4 cellular contexts compared by ENCODE assay signal in genomic region chr6:18233770-18234169, GRCh38. TPM values are rescaled to one million over a fixed set of nuclear protein-coding genes. Genes with fewer than 3 reads are reported as not detected.
DNase-seq lines count a peak whose midpoint lies in the region; ATAC-seq, FAIRE-seq and TF ChIP-seq lines count a peak whose summit lies in the region.
"Not testable (repeated sequence)": the region's sequence is repeated elsewhere in the genome, so short reads cannot be mapped to it uniquely, and the experiment has no call there.

No MANE protein-coding gene starts in this region.

- not testable (repeated sequence) for H3K27me3 ChIP-seq in K562 (ENCODE audit: control insufficient read depth in 2 of 2, insufficient read depth in 2 of 2, low read length in 2 of 2)

- H4K20me1 ChIP-seq in K562 (replicated peaks; ENCODE audit: control insufficient read depth, insufficient read depth, low read length): not testable (repeated sequence)

- TF ChIP-seq CTCF in HEK293 (tag by site-specific recombination; IDR thresholded peaks at IDR 0.05); K562 (IDR thresholded peaks at IDR 0.05 in 2 of 3, conservative IDR thresholded peaks at IDR 0.05 in 1 of 3; ENCODE audit: insufficient read depth in 2 of 3, low read depth in 1 of 3, low read length in 3 of 3); endothelial cell (IDR thresholded peaks at IDR 0.05; ENCODE audit: unreplicated experiment): not testable (repeated sequence)

- H3K9me3 Mint-ChIP-seq in endothelial cell (ENCODE audit: unreplicated experiment): not testable (repeated sequence)

- not testable (repeated sequence) for H3K27ac Mint-ChIP-seq in endothelial cell (ENCODE audit: unreplicated experiment)

- ATAC-seq in SK-N-SH treated with all-trans-retinoic acid at 6 μM for 48 hours, K562: not testable (repeated sequence)

- H3K36me3 ChIP-seq in HEK293 (ENCODE audit: control insufficient read depth in 2 of 2, insufficient read depth in 1 of 2, low read length in 2 of 2) (peaks cover 50 to 64% of the 10 kb centered on the region in 2 experiments), K562 (ENCODE audit: control insufficient read depth, insufficient read depth, low read length) (peaks cover 64% of the 10 kb centered on the region)

- not testable (repeated sequence) for H3K9me1 ChIP-seq in K562 (ENCODE audit: control insufficient read depth, insufficient read depth, low read length)

- H3K4me1 Mint-ChIP-seq in endothelial cell (ENCODE audit: unreplicated experiment): not testable (repeated sequence)

- CTCF ChIA-PET in HEK293 (lab: Yijun Ruan, JAX); K562 (lab: Yijun Ruan, JAX; ENCODE audit: low intra/inter-chr PET ratio): not testable (repeated sequence)

- not testable (repeated sequence) for H3K27me3 Mint-ChIP-seq in endothelial cell (ENCODE audit: unreplicated experiment)

- not testable (repeated sequence) for TF ChIP-seq POLR2A in K562 (conservative IDR thresholded peaks at IDR 0.05)

- POLR2A ChIA-PET in HEK293 (lab: Yijun Ruan, JAX): interaction anchor here (0.6 kb wide), 2 partner anchors 8 to 213 kb away, joined by 3 to 4 read pairs; no protein-coding TSS in a partner anchor
- POLR2A ChIA-PET in K562 (lab: Yijun Ruan, JAX): interaction anchor here (0.7 kb wide), 1 partner anchor 34 kb away, joined by 3 read pairs; no protein-coding TSS in a partner anchor

- DNase-seq in K562 (ENCODE audit: extremely low read depth in 1 of 4, low spot score in 3 of 4); endothelial cell (ENCODE audit: low spot score): not testable (repeated sequence)

- not testable (repeated sequence) for H3K4me1 ChIP-seq in HEK293 (ENCODE audit: control insufficient read depth, insufficient read depth, low read length); K562 (replicated peaks in 1 of 2; ENCODE audit: control insufficient read depth in 2 of 2, insufficient read depth in 2 of 2, low read length in 2 of 2)

- in situ Hi-C loops in K562 (cut with MboI): not testable (repeated sequence)

- H3K79me2 ChIP-seq in K562 (ENCODE audit: control insufficient read depth, insufficient read depth, low read length): peaks cover 49% of the 10 kb centered on the region

- not testable (repeated sequence) for H3K9ac ChIP-seq in K562 (ENCODE audit: insufficient read depth in 1 of 2, low read depth in 2 of 2, low read length in 2 of 2)

- H2AFZ ChIP-seq in K562 (ENCODE audit: low read depth, low read length): not testable (repeated sequence)

- not testable (repeated sequence) for H3K27ac ChIP-seq in HEK293 (ENCODE audit: extremely low read depth, low read depth, low read length); K562 (ENCODE audit: extremely low read depth, low read depth, low read length)

- H3K9me3 ChIP-seq in HEK293 (ENCODE audit: control insufficient read depth, insufficient read depth, low read depth, low read length); K562 (replicated peaks; ENCODE audit: control insufficient read depth, insufficient read depth, low read depth, low read length): not testable (repeated sequence)

- not testable (repeated sequence) for H3K4me3 ChIP-seq in HEK293 (ENCODE audit: low read depth, low read length); K562

- not testable (repeated sequence) for FAIRE-seq in K562 (lab: Jason Lieb, UNC)

- BruUV-seq in K562 (replicated peaks; lab: Mats Ljungman, UMichigan): not testable (repeated sequence)

- TF ChIP-seq RAD21 in K562 (CRISPR knock-in tag; conservative IDR thresholded peaks at IDR 0.05 in 1 of 2, IDR thresholded peaks at IDR 0.05 in 1 of 2): not testable (repeated sequence)

- intact Hi-C loops in K562 (cut with micrococcal nuclease): not testable (repeated sequence)

- H3K4me2 ChIP-seq in K562 (ENCODE audit: insufficient read depth, low read length): not testable (repeated sequence)

- WGBS in K562 (ENCODE audit: insufficient coverage, low coverage, missing lambda C conversion rate): 86% methylated on average over 2 of the region's 4 CpGs

- H3K36me3 Mint-ChIP-seq in endothelial cell (ENCODE audit: low read depth, unreplicated experiment): peaks cover 77% of the 10 kb centered on the region

- H3K4me3 Mint-ChIP-seq in endothelial cell (ENCODE audit: unreplicated experiment): peak overlapping the region; percentile 40

- not testable (repeated sequence) for TF ChIP-seq EP300 in K562 (IDR thresholded peaks at IDR 0.05; ENCODE audit: low read length)

TF ChIP-seq in HEK293, 187 proteins besides CTCF, POLR2A, EP300 and RAD21 (continues in another document):
- TF ChIP-seq ZNF202 (tag by site-specific recombination; IDR thresholded peaks at IDR 0.05; ENCODE audit: borderline replicate concordance): 0 out of 2 replicates have a peak, but pooled peaks have one; percentile 10

TF ChIP-seq in SK-N-SH treated with all-trans-retinoic acid at 6 μM for 48 hours, 23 proteins besides CTCF, POLR2A, EP300 and RAD21:
- 0 out of 2 replicates have a peak, but pooled peaks have one; percentile 27 for TF ChIP-seq ZNF8 (CRISPR knock-in tag; IDR thresholded peaks at IDR 0.05)
TF ChIP-seq in SK-N-SH treated with all-trans-retinoic acid at 6 μM for 48 hours: peak in this region for 1; not testable (repeated sequence) for 22.

TF ChIP-seq in K562, 482 proteins besides CTCF, POLR2A, EP300 and RAD21:
- TF ChIP-seq BCOR (IDR thresholded peaks at IDR 0.05): 0 out of 2 replicates have a peak, but pooled peaks have one; percentile 47

RNA-seq across cellular contexts. Expression of gene DEK, which starts 30.6 kb away (rescaled TPM):
- total RNA-seq in K562 (2011; cell fraction: chromatin; rRNA removed; ENCODE audit: low replicate concordance): 21.2 and 110 TPM in 2 replicates
- 20.5 and 22.8 TPM in 2 replicates for total RNA-seq in K562 (2011; cell fraction: nucleolus; rRNA removed)
- 31.5 and 48.7 TPM in 2 replicates for total RNA-seq in K562 (2011; cell fraction: nucleoplasm; rRNA removed)
- 284 and 338 TPM in 2 replicates for total RNA-seq in K562 (2014; rRNA removed)
- 239 and 276 TPM in 2 replicates for total RNA-seq in K562 (2014; rRNA removed; fragmentation: Illumina TruSeq; extraction: Trizol)
- total RNA-seq in K562 (2015; rRNA removed; fragmentation: Illumina TruSeq; extraction: Trizol): 293 and 306 TPM in 2 replicates
- 171 and 181 TPM in 2 replicates for total RNA-seq in K562 (2021)
- polyA plus RNA-seq in K562 (2011; rRNA removed): 104 and 155 TPM in 2 replicates
- 17.2 and 34.6 TPM in 2 replicates for polyA plus RNA-seq in K562 (2011; cell fraction: cytosol; rRNA removed)
- polyA plus RNA-seq in K562 (2011; cell fraction: nucleus; rRNA removed): 25.4 and 30.2 TPM in 2 replicates
- polyA plus RNA-seq in K562 (2012): 131 and 141 TPM in 2 replicates
- 205 and 279 TPM in 2 replicates for polyA plus RNA-seq in K562 (2014; fragmentation: Illumina TruSeq; extraction: Trizol)
- 10 to 100 TPM; 82.3 to 87.3 TPM for polyA plus RNA-seq in K562 (2014; fragmentation: Nextera tagmentation; extraction: Ambion mirVana)
- 160 and 184 TPM in 2 replicates for polyA plus RNA-seq in K562 (2014; rRNA removed)
- 72.9 and 76.0 TPM in 2 replicates for polyA minus RNA-seq in K562 (2011; rRNA and poly(A)+ RNA removed)
- polyA minus RNA-seq in K562 (2011; cell fraction: cytosol; rRNA and poly(A)+ RNA removed): 70.9 and 74.1 TPM in 2 replicates
- 34.7 and 48.3 TPM in 2 replicates for polyA minus RNA-seq in K562 (2011; cell fraction: nucleus; rRNA and poly(A)+ RNA removed)
- total RNA-seq in endothelial cell (ENCODE audit: unreplicated experiment): 61.2 TPM
